6 cellular contexts compared by ENCODE assay signal in the genomic region with DNA sequence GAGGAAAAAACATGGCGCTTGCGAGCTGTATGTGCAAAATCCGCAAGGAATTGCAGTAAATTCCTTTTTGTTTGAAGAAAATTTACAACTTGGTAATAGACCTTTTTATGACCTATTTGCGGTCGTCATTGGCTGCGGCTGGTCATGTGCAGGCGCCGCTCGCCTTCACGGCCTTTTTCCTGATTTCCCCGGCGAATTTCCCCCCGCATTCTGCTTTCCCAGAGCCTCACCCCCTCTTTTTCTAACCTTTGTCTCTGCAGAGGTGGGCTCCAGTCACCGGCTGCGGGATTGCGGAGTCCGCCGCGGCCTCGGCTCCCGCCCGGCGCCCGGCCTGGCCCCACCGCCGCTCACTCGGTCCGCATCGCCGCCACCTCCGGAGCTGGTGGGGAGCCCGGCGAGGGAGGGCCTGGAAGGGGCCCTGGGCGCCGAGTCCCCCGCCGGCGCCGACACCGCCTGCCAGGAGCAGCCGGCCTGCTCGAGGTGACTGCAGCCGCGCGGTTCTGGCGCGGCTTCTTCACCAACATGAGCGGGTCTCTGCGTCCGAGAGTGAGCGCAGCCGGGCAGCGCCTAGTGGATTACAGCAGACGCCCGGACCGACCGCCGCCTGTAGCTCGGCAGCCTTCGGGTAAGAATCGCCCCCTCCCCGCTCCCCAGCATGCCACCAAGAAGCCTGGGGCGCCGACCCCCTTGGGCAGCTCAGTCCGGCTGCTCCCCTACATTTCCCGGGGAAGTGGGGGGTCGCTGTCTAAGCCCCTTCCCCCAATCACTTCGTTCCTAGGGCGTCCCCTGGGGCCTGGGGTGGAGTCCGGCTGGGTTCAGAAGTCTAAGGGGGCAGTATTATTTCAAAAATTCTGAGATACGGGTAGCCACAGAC. TPM values are rescaled to one million over a fixed set of nuclear protein-coding genes. Genes with fewer than 3 reads are reported as not detected.
DNase-seq lines count a peak whose midpoint lies in the region; ATAC-seq and TF ChIP-seq lines count a peak whose summit lies in the region.

No MANE protein-coding gene starts in this region.

- no peaks in the 10 kb centered on the region for H3K27me3 ChIP-seq in kidney epithelial cell (ENCODE audit: control insufficient read depth, insufficient read depth, low read length)

- H3K4me1 Mint-ChIP-seq in activated CD4-positive, alpha-beta memory T cell treated with anti-CD3 and anti-CD28 coated beads for 36 hours (ENCODE audit: low read depth) = peaks cover 26% of the 10 kb centered on the region

- DNase-seq in AG08395 (ENCODE audit: low spot score) (peak; percentile 55), NCI-H748 treated with DMSO at 0.1 percent for 48 hours (lab: John Stamatoyannopoulos, UW) (peak; percentile 57), kidney epithelial cell (ENCODE audit: low read depth) (no peak)
- no peak for DNase-seq in activated CD4-positive, alpha-beta memory T cell treated with anti-CD3 and anti-CD28 coated beads for 36 hours
- no peak for DNase-seq in activated CD4-positive, alpha-beta T cell treated with anti-CD3 and anti-CD28 coated beads for 48 hours

- peaks cover 4% of the 10 kb centered on the region for H3K9me3 Mint-ChIP-seq in activated CD4-positive, alpha-beta memory T cell treated with anti-CD3 and anti-CD28 coated beads for 36 hours

- no peaks in the 10 kb centered on the region for H3K36me3 ChIP-seq in kidney epithelial cell (ENCODE audit: control insufficient read depth, insufficient read depth, low read length)

- H3K4me3 Mint-ChIP-seq in activated CD4-positive, alpha-beta memory T cell treated with anti-CD3 and anti-CD28 coated beads for 36 hours = no peak overlapping the region

- POLR2A ChIA-PET in activated CD4-positive, alpha-beta memory T cell treated with anti-CD3 and anti-CD28 coated beads for 36 hours (lab: Charles Lee) = no interaction called here

- H3K27me3 Mint-ChIP-seq in activated CD4-positive, alpha-beta memory T cell treated with anti-CD3 and anti-CD28 coated beads for 36 hours = peaks cover 79% of the 10 kb centered on the region

- TF ChIP-seq CTCF in kidney epithelial cell (IDR thresholded peaks at IDR 0.05; ENCODE audit: insufficient read depth, low read length, poor library complexity, severe bottlenecking) = no peak

- H3K27ac Mint-ChIP-seq in activated CD4-positive, alpha-beta memory T cell treated with anti-CD3 and anti-CD28 coated beads for 36 hours = no peak overlapping the region

- CTCF ChIA-PET in activated CD4-positive, alpha-beta memory T cell treated with anti-CD3 and anti-CD28 coated beads for 36 hours (lab: Charles Lee) = interaction anchor here (1.0 to 1.3 kb wide), 2 partner anchors 10 to 320 kb away, joined by 4 to 6 read pairs; no protein-coding TSS in a partner anchor

- peak overlapping the region; percentile 92 for H3K4me3 ChIP-seq in kidney epithelial cell (ENCODE audit: low read depth, low read length)

- intact Hi-C loops in activated CD4-positive, alpha-beta memory T cell treated with anti-CD3 and anti-CD28 coated beads for 36 hours (cut with micrococcal nuclease) = loop anchor here (10.0 kb wide), 1 partner anchor 1802 kb away; the partner anchor contains the start of gene SP9

- peaks cover 12% of the 10 kb centered on the region for H3K36me3 Mint-ChIP-seq in activated CD4-positive, alpha-beta memory T cell treated with anti-CD3 and anti-CD28 coated beads for 36 hours

- no peak for ATAC-seq in HG02571 (IDR thresholded peaks at IDR 0.05; ENCODE audit: unreplicated experiment)

RNA-seq across cellular contexts. Expression of gene HOXD8, which starts 7.1 kb away (rescaled TPM):
- total RNA-seq in kidney epithelial cell = 18.1 and 22.5 TPM in 2 replicates
- total RNA-seq in activated CD4-positive, alpha-beta memory T cell treated with anti-CD3 and anti-CD28 coated beads for 36 hours = not detected

RNA-seq across cellular contexts. Expression of gene HOXD9, which starts 14.1 kb away (rescaled TPM):
- total RNA-seq in kidney epithelial cell = 11.6 and 12.2 TPM in 2 replicates
- total RNA-seq in activated CD4-positive, alpha-beta memory T cell treated with anti-CD3 and anti-CD28 coated beads for 36 hours = not detected

RNA-seq across cellular contexts. Expression of gene HOXD4, which starts 14.7 kb away (rescaled TPM):
- total RNA-seq in kidney epithelial cell = 5.4 and 13.8 TPM in 2 replicates
- not detected for total RNA-seq in activated CD4-positive, alpha-beta memory T cell treated with anti-CD3 and anti-CD28 coated beads for 36 hours

RNA-seq across cellular contexts. Expression of gene HOXD10, which starts 20.0 kb away (rescaled TPM):
- 5.1 and 5.6 TPM in 2 replicates for total RNA-seq in kidney epithelial cell
- total RNA-seq in activated CD4-positive, alpha-beta memory T cell treated with anti-CD3 and anti-CD28 coated beads for 36 hours = not detected

RNA-seq across cellular contexts. Expression of gene HOXD3, which starts 20.5 kb away (rescaled TPM):
- total RNA-seq in kidney epithelial cell = 5.4 and 9.2 TPM in 2 replicates
- not detected for total RNA-seq in activated CD4-positive, alpha-beta memory T cell treated with anti-CD3 and anti-CD28 coated beads for 36 hours

Comparison
In these comparisons a context has a peak if more than half of its experiments do, and no peak if none do; other contexts are left out.
1. DNase-seq: peak in AG08395 (single experiment) and NCI-H748 treated with DMSO at 0.1 percent for 48 hours (single experiment); none in kidney epithelial cell (single experiment), activated CD4-positive, alpha-beta memory T cell treated with anti-CD3 and anti-CD28 coated beads for 36 hours (single experiment) and activated CD4-positive, alpha-beta T cell treated with anti-CD3 and anti-CD28 coated beads for 48 hours (single experiment).
2. RNA of gene HOXD8, which starts 7.1 kb away (total RNA-seq): 18.1 to 22.5 TPM in kidney epithelial cell; not detected in activated CD4-positive, alpha-beta memory T cell treated with anti-CD3 and anti-CD28 coated beads for 36 hours; every median in the first group is over 10 times any median in the second.
3. RNA of gene HOXD9, which starts 14.1 kb away (total RNA-seq): 11.6 to 12.2 TPM in kidney epithelial cell; not detected in activated CD4-positive, alpha-beta memory T cell treated with anti-CD3 and anti-CD28 coated beads for 36 hours; every median in the first group is over 10 times any median in the second.